1 cellular context compared by ENCODE assay signal in genomic region chr4:179328627-179329026, GRCh38.
TF ChIP-seq lines count a peak whose summit lies in the region.

No MANE protein-coding gene starts in this region.

TF ChIP-seq in GM23338, 12 proteins besides CTCF, POLR2A, EP300 and RAD21 (continued from another document):
- TF ChIP-seq POLR2AphosphoS5 (IDR thresholded peaks at IDR 0.05; ENCODE audit: low read depth) (no peak), NANOG (IDR thresholded peaks at IDR 0.05; ENCODE audit: borderline replicate concordance) (no peak), ZNF114 (CRISPR knock-in tag; IDR thresholded peaks at IDR 0.05) (no peak), CREB1 (CRISPR knock-in tag; IDR thresholded peaks at IDR 0.05; ENCODE audit: low read depth) (no peak), ETS1 (IDR thresholded peaks at IDR 0.05) (no peak), EZH2 (IDR thresholded peaks at IDR 0.05; ENCODE audit: low read depth, unreplicated experiment) (no peak)
